ENCODE assay signal across 1 cellular context in genomic region chr2:222733470-222733845, GRCh38.
TF ChIP-seq lines count a peak whose summit lies in the region.

No MANE protein-coding gene starts in this region.

TF ChIP-seq in HepG2, 621 proteins besides CTCF, POLR2A, EP300 and RAD21 (continued from another document):
- TF ChIP-seq ARID4A (CRISPR knock-in tag; IDR thresholded peaks at IDR 0.05; ENCODE audit: borderline replicate concordance) (peak; percentile 5; the same call in 1 of the 2 replicates), ZNF232 (CRISPR knock-in tag; IDR thresholded peaks at IDR 0.05; ENCODE audit: borderline replicate concordance) (peak; percentile 13; the same call in 1 of the 2 replicates), SKIL (CRISPR knock-in tag; IDR thresholded peaks at IDR 0.05; ENCODE audit: borderline replicate concordance) (no peak), ZNF121 (CRISPR knock-in tag; IDR thresholded peaks at IDR 0.05) (0 out of 2 replicates have a peak, but pooled peaks have one; percentile 33), ZSCAN31 (CRISPR knock-in tag; IDR thresholded peaks at IDR 0.05; ENCODE audit: low read depth) (peak; percentile 34; the same call in 1 of the 2 replicates), BRCA1 (CRISPR knock-in tag; IDR thresholded peaks at IDR 0.05) (no peak), ZFP37 (CRISPR knock-in tag; IDR thresholded peaks at IDR 0.05; ENCODE audit: borderline replicate concordance) (0 out of 2 replicates have a peak, but pooled peaks have one; percentile 17), SMAD1 (CRISPR knock-in tag; IDR thresholded peaks at IDR 0.05; ENCODE audit: borderline replicate concordance, low read depth) (no peak), ZNF44 (CRISPR knock-in tag; IDR thresholded peaks at IDR 0.05) (no peak), TOE1 (CRISPR knock-in tag; IDR thresholded peaks at IDR 0.05) (no peak), ZNF451 (CRISPR knock-in tag; IDR thresholded peaks at IDR 0.05) (no peak)
